Comparison of ENCODE assay signal across 8 cellular contexts in genomic region chr19:35013820-35014754, GRCh38. TPM values are rescaled to one million over a fixed set of nuclear protein-coding genes. Genes with fewer than 3 reads are reported as not detected.
DNase-seq lines count a peak whose midpoint lies in the region; ATAC-seq, FAIRE-seq and TF ChIP-seq lines count a peak whose summit lies in the region.

No MANE protein-coding gene starts in this region.

- H2BK120ac ChIP-seq in mesendoderm (ENCODE audit: low read depth, low read length), result no peak overlapping the region

- H3K4me2 ChIP-seq in mesendoderm (ENCODE audit: low read length), result no peak overlapping the region

- H3K36me3 Mint-ChIP-seq in activated naive CD8-positive, alpha-beta T cell treated with anti-CD3 and anti-CD28 coated beads, Interleukin-2, amount 50 U/mL, for 24 hours (ENCODE audit: low read depth), result peaks cover 58% of the 10 kb centered on the region

- H2BK15ac ChIP-seq in mesendoderm (replicated peaks; ENCODE audit: low read depth), result no peak overlapping the region

- H3K79me1 ChIP-seq in mesendoderm (ENCODE audit: low read length), result peaks cover 6% of the 10 kb centered on the region

- FAIRE-seq in HTR-8/SVneo (lab: Jason Lieb, UNC), result peak; percentile 54

- TF ChIP-seq POLR2A in spleen (IDR thresholded peaks at IDR 0.05), result no peak

- H3K27me3 ChIP-seq in spleen (replicated peaks in 1 of 7), result no peaks in the 10 kb centered on the region
- no peaks in the 10 kb centered on the region for H3K27me3 ChIP-seq in mesendoderm (ENCODE audit: insufficient read depth, low read length, poor library complexity)

- H4K5ac ChIP-seq in mesendoderm (ENCODE audit: low read length), result no peak overlapping the region

- H3K27me3 Mint-ChIP-seq in activated naive CD8-positive, alpha-beta T cell treated with anti-CD3 and anti-CD28 coated beads, Interleukin-2, amount 50 U/mL, for 24 hours, result no peaks in the 10 kb centered on the region

- no peak overlapping the region for H2AK5ac ChIP-seq in mesendoderm (ENCODE audit: low read length)

- no peak for TF ChIP-seq CTCF in spleen (IDR thresholded peaks at IDR 0.05 in 8 of 11, conservative IDR thresholded peaks at IDR 0.05 in 3 of 11)

- DNase-seq in HTR-8/SVneo (ENCODE audit: insufficient read length, low spot score) (no peak), T-helper 9 cell (peak; percentile 64), spleen (peak; percentile 87), iPS-NIHi7 (ENCODE audit: extremely low spot score) (no peak), mesendoderm (no peak), amniotic stem cell (lab: John Stamatoyannopoulos, UW) (no peak), HUDEP-2 (lab: John Stamatoyannopoulos, UW; ENCODE audit: unreplicated experiment in 76 of 76) (no peak)
- DNase-seq in activated naive CD8-positive, alpha-beta T cell treated with anti-CD3 and anti-CD28 coated beads, Interleukin-2, amount 50 U/mL, for 24 hours, result peak; percentile 31

- H3K18ac ChIP-seq in mesendoderm (ENCODE audit: low read length), result no peak overlapping the region

- peaks cover 54% of the 10 kb centered on the region for H3K4me1 Mint-ChIP-seq in activated naive CD8-positive, alpha-beta T cell treated with anti-CD3 and anti-CD28 coated beads, Interleukin-2, amount 50 U/mL, for 24 hours

- ATAC-seq in activated naive CD8-positive, alpha-beta T cell treated with anti-CD3 and anti-CD28 coated beads, Interleukin-2, amount 50 U/mL, for 24 hours, result no peak

- H3K27ac ChIP-seq in spleen (peak overlapping the region; percentile 42 to 99 (median 76)), mesendoderm (ENCODE audit: low read depth, low read length) (no peak overlapping the region)

- 57 to 66% (median 63%) methylated on average over 21 to 23 of the region's 23 CpGs for WGBS in spleen, 5 donors
- WGBS in mesendoderm (ENCODE audit: extremely low coverage, insufficient coverage, low lambda C conversion rate), result no CpG with 5 or more reads among the region's 23 CpGs

- H3K4me3 Mint-ChIP-seq in activated naive CD8-positive, alpha-beta T cell treated with anti-CD3 and anti-CD28 coated beads, Interleukin-2, amount 50 U/mL, for 24 hours, result peak overlapping the region; percentile 49

- H3K36me3 ChIP-seq in spleen, result peaks cover 3 to 95% (median 73%) of the 10 kb centered on the region in 6 donors
- H3K36me3 ChIP-seq in mesendoderm (ENCODE audit: control insufficient read depth, insufficient read depth, low read length), result peaks cover 29% of the 10 kb centered on the region

- H3K4me1 ChIP-seq in spleen (peaks cover 28 to 91% (median 71%) of the 10 kb centered on the region in 6 donors), mesendoderm (ENCODE audit: control insufficient read depth, low read depth, low read length) (no peaks in the 10 kb centered on the region)

- H3K79me2 ChIP-seq in mesendoderm (ENCODE audit: control insufficient read depth, insufficient read depth, low read length), result no peaks in the 10 kb centered on the region

- H3K56ac ChIP-seq in mesendoderm (ENCODE audit: low read length), result no peak overlapping the region

- H3K4me3 ChIP-seq in spleen, result peak overlapping the region in 5 of 8 donors; percentile 3 to 46 (median 10)
- no peak overlapping the region for H3K4me3 ChIP-seq in mesendoderm (ENCODE audit: low read length)

- H2BK5ac ChIP-seq in mesendoderm (ENCODE audit: low read length), result no peak overlapping the region

- no peaks in the 10 kb centered on the region for H3K9me3 Mint-ChIP-seq in activated naive CD8-positive, alpha-beta T cell treated with anti-CD3 and anti-CD28 coated beads, Interleukin-2, amount 50 U/mL, for 24 hours

- peak overlapping the region; percentile 90 for H3K27ac Mint-ChIP-seq in activated naive CD8-positive, alpha-beta T cell treated with anti-CD3 and anti-CD28 coated beads, Interleukin-2, amount 50 U/mL, for 24 hours

- H3K9ac ChIP-seq in mesendoderm (ENCODE audit: low read length), result no peak overlapping the region

- no peaks in the 10 kb centered on the region for H3K9me3 ChIP-seq in spleen

- no peak overlapping the region for H4K8ac ChIP-seq in mesendoderm (ENCODE audit: low read depth, low read length)

- H3K23ac ChIP-seq in mesendoderm (ENCODE audit: low read length), result no peak overlapping the region

- H3K4ac ChIP-seq in mesendoderm (ENCODE audit: low read depth, low read length), result no peak overlapping the region

- intact Hi-C loops in spleen (cut with DNase I; ENCODE audit: low total_unique reads), result loop anchor here (2.0 kb wide), 1 partner anchor 41 kb away; no protein-coding TSS in a partner anchor

RNA-seq across cellular contexts. Expression of gene GRAMD1A, which starts 14.0 kb away (rescaled TPM):
- total RNA-seq in spleen, result 100 to 1,000 TPM in 5 of 7 donors, 10 to 100 TPM in 2; 80.3 to 177 (median 118) TPM
- polyA plus RNA-seq in spleen, result 10 to 100 TPM; 30.0 to 63.2 (median 30.4) TPM
- polyA plus RNA-seq in mesendoderm (2013, experiment 1 of 2), result 97.4 TPM
- polyA plus RNA-seq in mesendoderm (2013, experiment 2 of 2), result 98.6 TPM

RNA-seq across cellular contexts. Expression of gene SCN1B, which starts 16.2 kb away (rescaled TPM):
- 10 to 100 TPM; 11.3 to 28.1 (median 16.7) TPM for total RNA-seq in spleen
- polyA plus RNA-seq in spleen, result 1 to 10 TPM; 3.7 to 7.4 (median 5.9) TPM
- polyA plus RNA-seq in mesendoderm (2013, experiment 1 of 2), result 0.63 TPM
- polyA plus RNA-seq in mesendoderm (2013, experiment 2 of 2), result 0.81 TPM

RNA-seq across cellular contexts. Expression of gene HPN, which starts 27.4 kb away (rescaled TPM):
- 1 to 10 TPM; 1.0 to 4.3 (median 2.4) TPM for total RNA-seq in spleen
- 1 to 10 TPM in 2 of 3 donors, under 1 TPM in 1; 0.86 to 2.4 (median 1.1) TPM for polyA plus RNA-seq in spleen
- 2.0 TPM for polyA plus RNA-seq in mesendoderm (2013, experiment 1 of 2)
- polyA plus RNA-seq in mesendoderm (2013, experiment 2 of 2), result 2.0 TPM

RNA-seq across cellular contexts. Expression of gene ZNF792, which starts 50.1 kb away (rescaled TPM):
- 10 to 100 TPM; 10.4 to 22.9 (median 16.6) TPM for total RNA-seq in spleen
- 1 to 10 TPM; 1.5 to 3.0 (median 1.6) TPM for polyA plus RNA-seq in spleen
- polyA plus RNA-seq in mesendoderm (2013, experiment 1 of 2), result 5.9 TPM
- 5.5 TPM for polyA plus RNA-seq in mesendoderm (2013, experiment 2 of 2)

Comparison
In these comparisons a context has a peak if more than half of its experiments do, and no peak if none do; other contexts are left out.
1. DNase-seq: peak in T-helper 9 cell (single experiment), activated naive CD8-positive, alpha-beta T cell treated with anti-CD3 and anti-CD28 coated beads, Interleukin-2, amount 50 U/mL, for 24 hours (single experiment) and spleen (single experiment); none in HTR-8/SVneo (single experiment), iPS-NIHi7 (single experiment), mesendoderm (single experiment), amniotic stem cell (single experiment) and HUDEP-2 (0 of 76).